1 cellular context compared by ENCODE assay signal in genomic region chr18:10278265-10278664, GRCh38.
A peak's percentile ranks its signal among the peaks of the same experiment; 100 is the strongest.
TF ChIP-seq lines count a peak whose summit lies in the region.

No MANE protein-coding gene starts in this region.

TF ChIP-seq in K562, 482 proteins besides CTCF, POLR2A, EP300 and RAD21 (continued from another document):
- peak; percentile 63; the same call in 1 of the 2 replicates for TF ChIP-seq THRB (CRISPR knock-in tag; conservative IDR thresholded peaks at IDR 0.05)
- TF ChIP-seq, protein P1, sequence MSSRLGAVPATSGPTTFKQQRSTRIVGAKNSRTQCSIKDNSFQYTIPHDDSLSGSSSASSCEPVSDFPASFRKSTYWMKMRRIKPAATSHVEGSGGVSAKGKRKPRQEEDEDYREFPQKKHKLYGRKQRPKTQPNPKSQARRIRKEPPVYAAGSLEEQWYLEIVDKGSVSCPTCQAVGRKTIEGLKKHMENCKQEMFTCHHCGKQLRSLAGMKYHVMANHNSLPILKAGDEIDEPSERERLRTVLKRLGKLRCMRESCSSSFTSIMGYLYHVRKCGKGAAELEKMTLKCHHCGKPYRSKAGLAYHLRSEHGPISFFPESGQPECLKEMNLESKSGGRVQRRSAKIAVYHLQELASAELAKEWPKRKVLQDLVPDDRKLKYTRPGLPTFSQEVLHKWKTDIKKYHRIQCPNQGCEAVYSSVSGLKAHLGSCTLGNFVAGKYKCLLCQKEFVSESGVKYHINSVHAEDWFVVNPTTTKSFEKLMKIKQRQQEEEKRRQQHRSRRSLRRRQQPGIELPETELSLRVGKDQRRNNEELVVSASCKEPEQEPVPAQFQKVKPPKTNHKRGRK (tag; IDR thresholded peaks at IDR 0.05): peak; percentile 52; the same call in 1 of the 2 replicates
TF ChIP-seq in K562: peak in this region for 5.
